ENCODE assay signal across 17 cellular contexts in genomic region chr18:7203601-7204000, GRCh38. TPM values are rescaled to one million over a fixed set of nuclear protein-coding genes. Genes with fewer than 3 reads are reported as not detected.
"Had no signal": no experiment of that assay in that cellular context is flagged by ENCODE, and none has a peak within 500 bp of the region (broad histone marks: within the 10 kb centered on the region; RNA-seq: fewer than 3 reads in every experiment).

No MANE protein-coding gene starts in this region.

RNA-seq across cellular contexts. Expression of gene LRRC30, which starts 27.3 kb away (rescaled TPM):
- total RNA-seq: chondrocyte, colonic mucosa, dermis microvascular lymphatic vessel endothelial cell, endodermal cell, esophagus mucosa, esophagus squamous epithelium, glomerular endothelial cell, heart right ventricle, kidney epithelial cell, left cardiac atrium, left lung, left ventricle myocardium superior, lower leg skin, lower lobe of right lung, lung microvascular endothelial cell, mononuclear cell, mucosa of gallbladder had no signal
